23 cellular contexts compared by ENCODE assay signal in the genomic region with DNA sequence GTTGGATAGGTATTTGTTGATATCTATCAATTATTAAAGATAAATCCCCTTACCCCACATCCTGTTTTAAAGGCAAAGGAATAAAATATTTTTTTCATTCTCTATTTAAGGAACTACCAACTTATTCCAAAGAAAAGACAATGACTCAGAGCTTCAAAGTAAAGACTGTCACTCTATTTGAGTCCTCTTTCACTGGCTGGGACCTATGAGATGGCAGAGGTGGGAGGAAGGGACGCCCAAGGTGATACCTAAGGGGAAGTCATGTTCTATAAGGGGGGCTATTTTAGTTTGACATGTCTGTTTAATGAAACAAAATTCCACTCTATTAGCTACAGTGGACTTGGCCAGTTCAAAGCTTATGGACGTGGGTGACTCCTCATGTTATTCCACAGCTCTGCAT.
DNase-seq lines count a peak whose midpoint lies in the region; ATAC-seq, FAIRE-seq and TF ChIP-seq lines count a peak whose summit lies in the region.
"Had no signal": no experiment of that assay in that cellular context is flagged by ENCODE, and none has a peak within 500 bp of the region (broad histone marks: within the 10 kb centered on the region; RNA-seq: fewer than 3 reads in every experiment).

No MANE protein-coding gene starts in this region.

- H3K9me3 ChIP-seq in right atrium auricular region (no peaks in the 10 kb centered on the region), heart right ventricle (no peaks in the 10 kb centered on the region), H1 (ENCODE audit: insufficient read depth in 2 of 2, low read depth in 1 of 2, low read length in 1 of 2) (no peaks in the 10 kb centered on the region)
- H3K9me3 ChIP-seq: BLaER1 had no signal

- no peak overlapping the region for H3K9ac ChIP-seq in H1 (replicated peaks in 1 of 4; ENCODE audit: extremely low read depth in 1 of 4, low read depth in 3 of 4, low read length in 3 of 4)
- H3K9ac ChIP-seq: BLaER1, GM23248 had no signal

- CTCF ChIA-PET in H1 (lab: Charles Lee; ENCODE audit: partially characterized antibody) = interaction anchor here (1.0 to 1.3 kb wide), 3 partner anchors 32 to 91 kb away, joined by 3 to 4 read pairs (median 3); no protein-coding TSS in a partner anchor

- no peak for ATAC-seq in heart right ventricle
- ATAC-seq: GM12878, HCT116 had no signal

- no peak overlapping the region; the same call in 1 of the 2 replicates for H3K18ac ChIP-seq in H1 (ENCODE audit: extremely low read depth, low read length)

- no peak overlapping the region for H2BK5ac ChIP-seq in H1 (ENCODE audit: low read depth, low read length)

- H2BK12ac ChIP-seq in H1 (ENCODE audit: low read depth, low read length) = peak overlapping the region; percentile 96; the same call in 1 of the 2 replicates

- FAIRE-seq in H1 (lab: Jason Lieb, UNC) = no peak
- FAIRE-seq: A204.1, D721Med, GM12878, GM19239 had no signal

- H3K79me1 ChIP-seq in H1 (ENCODE audit: low read depth, low read length) = no peaks in the 10 kb centered on the region

- H3K36me3 ChIP-seq in right atrium auricular region (no peaks in the 10 kb centered on the region), heart right ventricle (peaks cover 0 to 16% (median 0%) of the 10 kb centered on the region in 9 donors), H1 (ENCODE audit: control insufficient read depth in 2 of 4, insufficient read depth in 4 of 4, low read length in 3 of 4) (no peaks in the 10 kb centered on the region)
- H3K36me3 ChIP-seq: BLaER1 had no signal

- TF ChIP-seq CTCF in right atrium auricular region (IDR thresholded peaks at IDR 0.05) (no peak), heart right ventricle (IDR thresholded peaks at IDR 0.05) (no peak), H1 (IDR thresholded peaks at IDR 0.05; ENCODE audit: control extremely low read depth in 1 of 3, insufficient read depth in 1 of 3, low read depth in 1 of 3, low read length in 3 of 3) (no peak)

- no peak overlapping the region for H3K56ac ChIP-seq in H1 (replicated peaks; ENCODE audit: insufficient read length, low read depth, low read length)

- H3K4ac ChIP-seq in H1 (replicated peaks; ENCODE audit: insufficient read length, low read depth, low read length) = no peak overlapping the region

- peak overlapping the region; percentile 26; the same call in 1 of the 2 replicates for H2AK5ac ChIP-seq in H1 (ENCODE audit: low read depth, low read length)

- H3K23me2 ChIP-seq in H1 (ENCODE audit: low read depth, low read length) = no peaks in the 10 kb centered on the region

- H2AFZ ChIP-seq in H1 (ENCODE audit: low read length) = no peak overlapping the region
- H2AFZ ChIP-seq: GM23248 had no signal

- H4K20me1 ChIP-seq in H1 (replicated peaks in 1 of 2; ENCODE audit: control insufficient read depth in 1 of 2, insufficient read depth in 2 of 2, low read length in 2 of 2) = no peaks in the 10 kb centered on the region
- H4K20me1 ChIP-seq: BLaER1 had no signal

- H3K27ac ChIP-seq in right atrium auricular region (peak overlapping the region; percentile 45 to 51), heart right ventricle (no peak overlapping the region), H1 (ENCODE audit: low read depth, low read length) (no peak overlapping the region)
- H3K27ac ChIP-seq: 22Rv1, BLaER1, C4-2B, GM23248 had no signal

- 92 to 96% methylated on average over 2 of the region's 2 CpGs for WGBS in heart right ventricle, 2 donors
- 91% methylated on average over 2 of the region's 2 CpGs; no CpG with 5 or more reads in 1 of the 2 experiments for WGBS in H1 (ENCODE audit: extremely low coverage in 1 of 2, insufficient coverage in 1 of 2, insufficient read length in 1 of 2, insufficient replicate concordance in 2 of 2, low coverage in 1 of 2, low lambda C conversion rate in 2 of 2, missing lambda C conversion rate in 1 of 2), 2 experiments

- no peak for TF ChIP-seq EP300 in H1 (IDR thresholded peaks at IDR 0.05; ENCODE audit: borderline replicate concordance in 1 of 2, low read depth in 2 of 2, low read length in 2 of 2)

- no peak overlapping the region for H2BK20ac ChIP-seq in H1 (ENCODE audit: low read length)

- H3K4me3 ChIP-seq in right atrium auricular region (no peak overlapping the region), heart right ventricle (no peak overlapping the region), H1 (ENCODE audit: extremely low read depth in 1 of 4, insufficient read depth in 2 of 4, low read depth in 3 of 4, low read length in 4 of 4) (no peak overlapping the region)
- H3K4me3 ChIP-seq: BLaER1, GM12878, GM23248 had no signal

- intact Hi-C loops in heart right ventricle (cut with DNase I) = loop anchor here in 1 of 10 donors (10.0 kb wide), 1 partner anchor 212 kb away; the partner anchor contains the start of gene CALM1

- H3K4me2 ChIP-seq in H1 (ENCODE audit: insufficient read depth in 1 of 2, low read depth in 2 of 2, low read length in 2 of 2) = no peak overlapping the region

- H3K27me3 ChIP-seq in right atrium auricular region (no peaks in the 10 kb centered on the region), heart right ventricle (no peaks in the 10 kb centered on the region), H1 (replicated peaks in 1 of 4; ENCODE audit: control insufficient read depth in 3 of 4, extremely low read depth in 1 of 4, insufficient read depth in 3 of 4, low read length in 3 of 4) (no peaks in the 10 kb centered on the region)
- H3K27me3 ChIP-seq: BLaER1 had no signal

- no peak overlapping the region for H4K91ac ChIP-seq in H1 (replicated peaks; ENCODE audit: insufficient read length, low read length)

- no peak for TF ChIP-seq RAD21 in H1 (IDR thresholded peaks at IDR 0.05 in 1 of 2, conservative IDR thresholded peaks at IDR 0.05 in 1 of 2; ENCODE audit: low read depth in 2 of 2, low read length in 2 of 2)

- no peak overlapping the region for H3K14ac ChIP-seq in H1 (ENCODE audit: insufficient read length)

- POLR2A ChIA-PET in H1 (lab: Charles Lee; ENCODE audit: partially characterized antibody) = interaction anchor here (0.8 kb wide), 1 partner anchor 15 kb away, joined by 3 read pairs; no protein-coding TSS in a partner anchor

- H4K8ac ChIP-seq in H1 (ENCODE audit: extremely low read depth, insufficient read depth, low read length) = no peak overlapping the region

- peaks cover 0 to 7% of the 10 kb centered on the region in 2 donors for H3K4me1 ChIP-seq in right atrium auricular region
- H3K4me1 ChIP-seq in heart right ventricle = peaks cover 0 to 33% (median 4%) of the 10 kb centered on the region in 9 donors
- peaks cover 8 to 23% (median 21%) of the 10 kb centered on the region in 4 experiments; a peak in 6 of 7 replicates for H3K4me1 ChIP-seq in H1 (replicated peaks in 1 of 4; ENCODE audit: control insufficient read depth in 3 of 4, insufficient read depth in 4 of 4, low read length in 3 of 4)

- no peak overlapping the region for H2BK15ac ChIP-seq in H1 (ENCODE audit: low read length)

- H4K5ac ChIP-seq in H1 (ENCODE audit: insufficient read length, low read depth, low read length) = no peak overlapping the region

- TF ChIP-seq POLR2A in H1 (IDR thresholded peaks at IDR 0.05; ENCODE audit: control extremely low read depth in 1 of 2, low read depth in 2 of 2, low read length in 2 of 2) = no peak

- H3K79me2 ChIP-seq in H1 (ENCODE audit: control insufficient read depth in 1 of 2, insufficient read depth in 2 of 2, low read length in 2 of 2) = no peaks in the 10 kb centered on the region

- no peak overlapping the region for H3K23ac ChIP-seq in H1 (ENCODE audit: insufficient read length)

- no peak overlapping the region for H2BK120ac ChIP-seq in H1 (replicated peaks; ENCODE audit: low read depth, low read length)

- no peak for DNase-seq in right atrium auricular region (ENCODE audit: low spot score)
- DNase-seq in heart right ventricle = no peak
- no peak for DNase-seq in H1 (ENCODE audit: low read depth in 1 of 2, low spot score in 2 of 2)
- DNase-seq in mesenteric fat pad (ENCODE audit: low spot score) = peak; percentile 35
- DNase-seq in NOMO-1 (lab: John Stamatoyannopoulos, UW; ENCODE audit: unreplicated experiment in 2 of 2) = no peak
- no peak for DNase-seq in HPDE6-E6E7 (ENCODE audit: extremely low spot score)
- DNase-seq in central memory CD4-positive, alpha-beta T cell = no peak
- DNase-seq: CD4-positive, alpha-beta T cell; CD8-positive, alpha-beta memory T cell; DMS 273 treated with DMSO at 0.1 percent for 48 hours; DMS79; EL; GDM1; GM23248; H9 had no signal

TF ChIP-seq in H1, 55 proteins besides CTCF, POLR2A, EP300 and RAD21:
- no peak for TF ChIP-seq CREB1 (IDR thresholded peaks at IDR 0.05)
- no peak for TF ChIP-seq KDM5A (IDR thresholded peaks at IDR 0.05; ENCODE audit: low read length)
- TF ChIP-seq JUN (IDR thresholded peaks at IDR 0.05; ENCODE audit: low read depth, low read length) = no peak
- no peak for TF ChIP-seq GTF2F1 (IDR thresholded peaks at IDR 0.05; ENCODE audit: borderline replicate concordance, low read depth, low read length)
- no peak for TF ChIP-seq FOSL1 (IDR thresholded peaks at IDR 0.05; ENCODE audit: insufficient read depth, low read depth, low read length)
- TF ChIP-seq MAFK (IDR thresholded peaks at IDR 0.05; ENCODE audit: low read depth, low read length) = no peak

Comparison
In these comparisons a context has a peak if more than half of its experiments do, and no peak if none do; other contexts are left out.
1. H3K27ac ChIP-seq: peak in right atrium auricular region (2 of 2); none in heart right ventricle (0 of 10) and H1 (single experiment).